In genomic region chr16:82169861-82170845, GRCh38 we compare ENCODE assay signal across 8 cellular contexts. TPM values are rescaled to one million over a fixed set of nuclear protein-coding genes. Genes with fewer than 3 reads are reported as not detected.
A peak's percentile ranks its signal among the peaks of the same experiment; 100 is the strongest.
DNase-seq lines count a peak whose midpoint lies in the region; ATAC-seq and TF ChIP-seq lines count a peak whose summit lies in the region.

Gene MPHOSPH6 (minus strand): TSS chr16:82170224. CDS start chr16:82170175, 49 bp downstream.

- peak; percentile 31 for TF ChIP-seq CTCF in foreskin keratinocyte (conservative IDR thresholded peaks at IDR 0.05)

- peak within 1 kb of the TSS; percentile 87 for H2AFZ ChIP-seq in neuron (ENCODE audit: low read depth, low read length)

- peak; percentile 94 for DNase-seq in ELF-1 (ENCODE audit: low read depth, low spot score)
- peak; percentile 82 for DNase-seq in H4 (ENCODE audit: low spot score)
- peak; percentile 93 for DNase-seq in LoVo (ENCODE audit: low spot score)
- DNase-seq in SJCRH30 = peak; percentile 80 to 85
- DNase-seq in activated gamma-delta T cell treated with anti-CD3 and anti-CD28 coated beads, Interleukin-2, amount 50 U/mL, for 16 hours (ENCODE audit: low read depth) = peak; percentile 86
- peak; percentile 65 to 82 for DNase-seq in foreskin keratinocyte
- peak; percentile 81 for DNase-seq in stromal cell of bone marrow (ENCODE audit: low read depth)

- peak; percentile 96 for ATAC-seq in foreskin keratinocyte

- H3K4me3 ChIP-seq in SJCRH30 (peak within 1 kb of the TSS; percentile 71), neuron (ENCODE audit: low read length) (peak within 1 kb of the TSS; percentile 95)

- H3K27me3 ChIP-seq in SJCRH30 = no peaks in the 10 kb centered on the region
- H3K27me3 ChIP-seq in foreskin keratinocyte = no peaks in the 10 kb centered on the region
- peaks cover 11% of the 10 kb centered on the region for H3K27me3 ChIP-seq in neuron (ENCODE audit: insufficient read depth, low read length)

- H3K27ac ChIP-seq in SJCRH30 = peak within 1 kb of the TSS; percentile 72
- H3K27ac ChIP-seq in foreskin keratinocyte = peak within 1 kb of the TSS; percentile 84

- H3K4me1 ChIP-seq in SJCRH30 (no peaks in the 10 kb centered on the region), foreskin keratinocyte (no peaks in the 10 kb centered on the region), neuron (ENCODE audit: insufficient read depth, low read length) (peaks cover 7% of the 10 kb centered on the region)

- H3K36me3 ChIP-seq in SJCRH30 = no peaks in the 10 kb centered on the region
- H3K36me3 ChIP-seq in neuron (ENCODE audit: insufficient read depth, low read length) = peaks cover 22% of the 10 kb centered on the region

- no peaks in the 10 kb centered on the region for H3K9me3 ChIP-seq in SJCRH30 (replicated peaks)
- H3K9me3 ChIP-seq in neuron (ENCODE audit: low read length) = peaks cover 21% of the 10 kb centered on the region

RNA-seq across cellular contexts. Expression of gene MPHOSPH6, which starts in this region (rescaled TPM):
- 40.4 and 59.0 TPM in 2 replicates for total RNA-seq in H4 (2014; rRNA removed; shearing (Covaris generic))
- total RNA-seq in SJCRH30 (2014; rRNA removed; shearing (Covaris generic)) = 31.0 and 35.5 TPM in 2 replicates
- 63.9 and 70.8 TPM in 2 replicates for total RNA-seq in foreskin keratinocyte
- polyA plus RNA-seq in foreskin keratinocyte = 73.3 and 83.9 TPM in 2 replicates

Comparison
In these comparisons a context has a peak if more than half of its experiments do, and no peak if none do; other contexts are left out.
1. Peak in every context shown above with its lines: DNase-seq, ATAC-seq, H3K4me3 ChIP-seq and H3K27ac ChIP-seq.